17 cellular contexts compared by ENCODE assay signal in genomic region chr17:5364156-5364555, GRCh38. TPM values are rescaled to one million over a fixed set of nuclear protein-coding genes. Genes with fewer than 3 reads are reported as not detected.
DNase-seq lines count a peak whose midpoint lies in the region; ATAC-seq and TF ChIP-seq lines count a peak whose summit lies in the region.
"Had no signal": no experiment of that assay in that cellular context is flagged by ENCODE, and none has a peak within 500 bp of the region (broad histone marks: within the 10 kb centered on the region; RNA-seq: fewer than 3 reads in every experiment).

No MANE protein-coding gene starts in this region.

- no peak overlapping the region for H4K91ac ChIP-seq in trophoblast cell (ENCODE audit: low read depth, low read length)

- H3K4me1 ChIP-seq in fibroblast of lung (ENCODE audit: control insufficient read depth, extremely low read depth, insufficient read depth, low read length) (no peaks in the 10 kb centered on the region), trophoblast cell (ENCODE audit: control insufficient read depth in 1 of 2, insufficient read depth in 2 of 2, low read length in 2 of 2) (no peaks in the 10 kb centered on the region)
- H3K4me1 ChIP-seq: sigmoid colon had no signal

- CTCF ChIA-PET in CD4-positive, alpha-beta T cell (lab: Charles Lee), result no interaction called here
- CTCF ChIA-PET in RWPE1 (lab: Yijun Ruan, JAX), result interaction anchor here (0.8 kb wide), 1 partner anchor 1457 kb away, joined by 3 read pairs; no protein-coding TSS in a partner anchor

- H3K4me2 ChIP-seq in fibroblast of lung (ENCODE audit: extremely low read depth, insufficient read depth, low read length) (no peak overlapping the region), trophoblast cell (ENCODE audit: low read length) (no peak overlapping the region)

- H3K9ac ChIP-seq in fibroblast of lung (ENCODE audit: insufficient read depth, low read length) (no peak overlapping the region), trophoblast cell (ENCODE audit: low read length) (no peak overlapping the region)

- no peak overlapping the region for H3K27ac ChIP-seq in CD4-positive, alpha-beta T cell (ENCODE audit: low read depth, low read length)
- H3K27ac ChIP-seq in RWPE1 (peak overlapping the region; percentile 44), fibroblast of lung (ENCODE audit: insufficient read depth, low read length) (no peak overlapping the region), trophoblast cell (ENCODE audit: low read depth, low read length) (no peak overlapping the region)
- H3K27ac ChIP-seq: sigmoid colon had no signal

- H3K36me3 ChIP-seq in fibroblast of lung (ENCODE audit: control insufficient read depth, insufficient read depth, low read length), result peaks cover 6% of the 10 kb centered on the region
- peaks cover 20 to 24% of the 10 kb centered on the region in 2 experiments for H3K36me3 ChIP-seq in trophoblast cell (ENCODE audit: control insufficient read depth in 1 of 2, insufficient read depth in 2 of 2, low read length in 2 of 2)

- H2BK120ac ChIP-seq in trophoblast cell (ENCODE audit: insufficient read depth, low read length, poor library complexity), result no peak overlapping the region

- peak overlapping the region; percentile 4 for H3K27ac Mint-ChIP-seq in CD4-positive, alpha-beta T cell
- H3K27ac Mint-ChIP-seq: activated T-helper 2 cell treated with anti-CD3 and anti-CD28 coated beads, Interferon-gamma antibody, Interleukin-2, Interleukin-4, amounts not matched to agents 10 μg/mL and 5 μg/mL and 100 μg/mL, durations not matched to agents 14 hours and 24 hours and 36 hours had no signal

- H4K20me1 ChIP-seq in fibroblast of lung (ENCODE audit: control insufficient read depth, extremely low read depth, insufficient read depth, low read length), result no peaks in the 10 kb centered on the region

- H4K8ac ChIP-seq in trophoblast cell (ENCODE audit: low read depth, low read length), result no peak overlapping the region

- intact Hi-C loops in CD4-positive, alpha-beta T cell (cut with DNase I, micrococcal nuclease), result no loop called here

- H2BK5ac ChIP-seq in trophoblast cell (ENCODE audit: low read depth, low read length, poor library complexity), result no peak overlapping the region

- H2AFZ ChIP-seq in fibroblast of lung (ENCODE audit: low read length), result no peak overlapping the region
- H2AFZ ChIP-seq in trophoblast cell (ENCODE audit: insufficient read depth, low read length, poor library complexity), result no peak overlapping the region

- H3K9me3 ChIP-seq in CD4-positive, alpha-beta T cell (ENCODE audit: control insufficient read depth, low read length), result no peaks in the 10 kb centered on the region
- H3K9me3 ChIP-seq in fibroblast of lung (ENCODE audit: control insufficient read depth, insufficient read depth, low read depth, low read length) (no peaks in the 10 kb centered on the region), trophoblast cell (ENCODE audit: insufficient read depth, low read depth, low read length) (no peaks in the 10 kb centered on the region)
- H3K9me3 ChIP-seq: sigmoid colon had no signal

- H3K4me1 Mint-ChIP-seq in CD4-positive, alpha-beta T cell (ENCODE audit: low read depth), result no peaks in the 10 kb centered on the region

- H3K18ac ChIP-seq in trophoblast cell (ENCODE audit: low read length), result no peak overlapping the region

- POLR2A ChIA-PET in CD4-positive, alpha-beta T cell (lab: Charles Lee), result no interaction called here
- POLR2A ChIA-PET in RWPE1 (lab: Yijun Ruan, JAX; ENCODE audit: low non-redundant PET), result interaction anchor here (0.5 kb wide), 1 partner anchor 82 kb away, joined by 4 read pairs; no protein-coding TSS in a partner anchor

- no peak overlapping the region for H2AK5ac ChIP-seq in trophoblast cell (ENCODE audit: low read length)

- H3K4me3 Mint-ChIP-seq in CD4-positive, alpha-beta T cell, result no peak overlapping the region

- H3K79me1 ChIP-seq in trophoblast cell (ENCODE audit: low read length), result no peaks in the 10 kb centered on the region

- H3K4ac ChIP-seq in trophoblast cell (ENCODE audit: low read depth, low read length), result no peak overlapping the region

- TF ChIP-seq CTCF in CD4-positive, alpha-beta T cell (IDR thresholded peaks at IDR 0.05), result no peak
- no peak for TF ChIP-seq CTCF in RWPE1 (conservative IDR thresholded peaks at IDR 0.05; ENCODE audit: low read depth)
- TF ChIP-seq CTCF in fibroblast of lung (conservative IDR thresholded peaks at IDR 0.05 in 1 of 2, IDR thresholded peaks at IDR 0.05 in 1 of 2; ENCODE audit: low read depth in 1 of 2, low read length in 2 of 2), result no peak

- ATAC-seq in CD4-positive, alpha-beta T cell (ENCODE audit: poor library complexity), result no peak
- ATAC-seq in HG03045 (IDR thresholded peaks at IDR 0.05; ENCODE audit: unreplicated experiment), result no peak
- ATAC-seq: HCT116, left colon had no signal

- H3K23ac ChIP-seq in trophoblast cell (ENCODE audit: low read length), result no peak overlapping the region

- H3K36me3 Mint-ChIP-seq in CD4-positive, alpha-beta T cell (ENCODE audit: low read depth), result peaks cover 90% of the 10 kb centered on the region

- WGBS in trophoblast cell (ENCODE audit: extremely low coverage, insufficient coverage, insufficient read length), result 100% methylated on average over 1 of the region's 6 CpGs

- no peaks in the 10 kb centered on the region for H3K9me3 Mint-ChIP-seq in CD4-positive, alpha-beta T cell
- H3K9me3 Mint-ChIP-seq: activated T-helper 2 cell treated with anti-CD3 and anti-CD28 coated beads, Interferon-gamma antibody, Interleukin-2, Interleukin-4, amounts not matched to agents 10 μg/mL and 5 μg/mL and 100 μg/mL, durations not matched to agents 14 hours and 24 hours and 36 hours had no signal

- no peak overlapping the region for H4K12ac ChIP-seq in trophoblast cell (ENCODE audit: low read depth, low read length)

- H3K27me3 ChIP-seq in CD4-positive, alpha-beta T cell (ENCODE audit: control insufficient read depth, insufficient read depth, low read length), result no peaks in the 10 kb centered on the region
- H3K27me3 ChIP-seq in fibroblast of lung (ENCODE audit: control insufficient read depth, insufficient read depth, low read length) (no peaks in the 10 kb centered on the region), trophoblast cell (ENCODE audit: insufficient read depth, low read length) (no peaks in the 10 kb centered on the region)
- H3K27me3 ChIP-seq: sigmoid colon had no signal

- no peaks in the 10 kb centered on the region for H3K27me3 Mint-ChIP-seq in CD4-positive, alpha-beta T cell

- H2BK12ac ChIP-seq in trophoblast cell (ENCODE audit: low read length), result no peak overlapping the region

- DNase-seq in CD4-positive, alpha-beta T cell, result no peak
- DNase-seq in RWPE1 (ENCODE audit: low spot score) (peak; percentile 43), fibroblast of lung (ENCODE audit: low read depth in 2 of 2) (peak; percentile 61 to 83), trophoblast cell (peak; percentile 47 to 65), activated gamma-delta T cell (lab: John Stamatoyannopoulos, UW) (no peak), MV-4-11 (lab: John Stamatoyannopoulos, UW) (no peak), NCI-H2029 (lab: John Stamatoyannopoulos, UW) (no peak)
- DNase-seq: activated CD4-positive, alpha-beta T cell treated with anti-CD3 and anti-CD28 coated beads, Interleukin-2, amount 50 U/mL, for 4 hours; DMS153; left colon; NCI-H2029 treated with DMSO at 0.1 percent for 48 hours; NK-92 treated with Interleukin-12 subunit alpha and Interleukin-12 subunit beta, amount 100 ng/mL, for 24 hours; Right ventricle myocardium superior; sigmoid colon had no signal

- H3K79me2 ChIP-seq in fibroblast of lung (ENCODE audit: control insufficient read depth, insufficient read depth, low read length) (no peaks in the 10 kb centered on the region), trophoblast cell (ENCODE audit: control insufficient read depth, insufficient read depth, low read length, poor library complexity) (no peaks in the 10 kb centered on the region)

- H3K4me3 ChIP-seq in fibroblast of lung (replicated peaks in 1 of 4; ENCODE audit: control extremely low read depth in 1 of 4, insufficient read depth in 1 of 4, low read depth in 3 of 4, low read length in 4 of 4) (no peak overlapping the region), trophoblast cell (ENCODE audit: low read depth, low read length) (no peak overlapping the region)
- H3K4me3 ChIP-seq: sigmoid colon had no signal

- no peak overlapping the region for H3K14ac ChIP-seq in trophoblast cell (ENCODE audit: low read length)

RNA-seq across cellular contexts. Expression of gene NUP88, which starts 55.3 kb away (rescaled TPM):
- 100 to 1,000 TPM; 129 to 142 TPM for total RNA-seq in CD4-positive, alpha-beta T cell
- total RNA-seq in fibroblast of lung, result 61.1 and 79.6 TPM in 2 replicates
- 41.8 and 61.5 TPM in 2 replicates for polyA plus RNA-seq in fibroblast of lung
- 38.2 and 54.8 TPM in 2 replicates for polyA plus RNA-seq in fibroblast of lung (2012)
- 31.6 and 61.1 TPM in 2 replicates for polyA minus RNA-seq in fibroblast of lung (ENCODE audit: low replicate concordance)
- 56.8 and 60.8 TPM in 2 replicates for polyA plus RNA-seq in trophoblast cell (2013)

RNA-seq across cellular contexts. Expression of gene RPAIN, which starts 55.8 kb away (rescaled TPM):
- 10 to 100 TPM; 68.7 to 77.5 TPM for total RNA-seq in CD4-positive, alpha-beta T cell
- 49.1 and 53.3 TPM in 2 replicates for total RNA-seq in fibroblast of lung
- 21.4 and 24.5 TPM in 2 replicates for polyA plus RNA-seq in fibroblast of lung
- 22.0 and 22.1 TPM in 2 replicates for polyA plus RNA-seq in fibroblast of lung (2012)
- polyA minus RNA-seq in fibroblast of lung (ENCODE audit: low replicate concordance), result 3.0 and 8.5 TPM in 2 replicates
- 30.7 TPM in 2 replicates for polyA plus RNA-seq in trophoblast cell (2013)

Comparison
In these comparisons a context has a peak if more than half of its experiments do, and no peak if none do; other contexts are left out.
1. DNase-seq: peak in RWPE1 (single experiment), fibroblast of lung (2 of 2) and trophoblast cell (2 of 2); none in CD4-positive, alpha-beta T cell (0 of 10), activated gamma-delta T cell (single experiment), MV-4-11 (single experiment) and NCI-H2029 (single experiment).